Comparison of ENCODE assay signal across 27 cellular contexts in genomic region chr3:53324011-53324544, GRCh38. TPM values are rescaled to one million over a fixed set of nuclear protein-coding genes. Genes with fewer than 3 reads are reported as not detected.
DNase-seq lines count a peak whose midpoint lies in the region; ATAC-seq and TF ChIP-seq lines count a peak whose summit lies in the region.
"Had no signal": no experiment of that assay in that cellular context is flagged by ENCODE, and none has a peak within 500 bp of the region (broad histone marks: within the 10 kb centered on the region; RNA-seq: fewer than 3 reads in every experiment).

No MANE protein-coding gene starts in this region.

- peak in 50 of 76 experiments; percentile 2 to 60 (median 19) for DNase-seq in HUDEP-2 (lab: John Stamatoyannopoulos, UW; ENCODE audit: unreplicated experiment in 76 of 76)
- peak; percentile 63 for DNase-seq in fibroblast of the aortic adventitia (ENCODE audit: low read depth)
- peak; percentile 71 for DNase-seq in islet precursor cell
- DNase-seq in activated effector memory CD4-positive, alpha-beta T cell treated with Interleukin-2 at 50 U/mL for 16 hours, result no peak
- DNase-seq: activated B cell treated with CpG ODN at 0.5 μM for 24 hours; activated CD4-positive, alpha-beta T cell treated with anti-CD3 and anti-CD28 coated beads, Interleukin-2, amount 50 U/mL, for 1 hour; activated CD8-positive, alpha-beta memory T cell treated with anti-CD3 and anti-CD28 coated beads, Interleukin-2, amount 10 ng/mL, durations not matched to agents 7 days and 5 days; activated naive CD4-positive, alpha-beta T cell treated with Interleukin-2 at 50 U/mL for 16 hours; activated T-cell treated with anti-CD3 and anti-CD28 coated beads, Interleukin-2, amount 50 U/mL, for 48 hours; body of pancreas; GM23248; left colon; naive thymus-derived CD4-positive, alpha-beta T cell; NCI-H1105 treated with DMSO at 0.1 percent for 48 hours; NCI-H2029; NCI-H526 treated with DMSO at 0.1 percent for 48 hours; occipital lobe; SJCRH30; spleen; T-helper 1 cell had no signal

- no peak overlapping the region for H3K4me3 ChIP-seq in fibroblast of the aortic adventitia (ENCODE audit: low read depth, low read length)
- no peak overlapping the region for H3K4me3 ChIP-seq in skeletal muscle tissue (ENCODE audit: low read length in 3 of 3)
- H3K4me3 ChIP-seq: body of pancreas, GM12878, GM23248, SJCRH30, spleen had no signal

- H3K27me3 ChIP-seq in skeletal muscle tissue (ENCODE audit: control insufficient read depth in 3 of 3, insufficient read depth in 3 of 3, low read length in 3 of 3), result no peaks in the 10 kb centered on the region
- H3K27me3 ChIP-seq: body of pancreas, SJCRH30, spleen had no signal

- peaks cover 0 to 9% (median 0%) of the 10 kb centered on the region in 3 donors for H3K36me3 ChIP-seq in skeletal muscle tissue (ENCODE audit: control insufficient read depth in 3 of 3, insufficient read depth in 3 of 3, low read length in 3 of 3)

- no peak overlapping the region for H3K4me3 Mint-ChIP-seq in activated T-helper 17 cell treated with anti-CD3 and anti-CD28 coated beads, Interleukin-2, amount 50 U/mL, for 72 hours
- H3K4me3 Mint-ChIP-seq: activated B cell treated with CpG ODN at 0.5 μM for 24 hours; activated CD8-positive, alpha-beta memory T cell treated with anti-CD3 and anti-CD28 coated beads, Interleukin-2, amount 10 ng/mL, durations not matched to agents 7 days and 5 days; naive thymus-derived CD4-positive, alpha-beta T cell; type B pancreatic cell had no signal

- no peaks in the 10 kb centered on the region for H3K9me3 ChIP-seq in skeletal muscle tissue (ENCODE audit: control insufficient read depth in 3 of 3, low read length in 3 of 3)
- H3K9me3 ChIP-seq: body of pancreas, SJCRH30, spleen had no signal

- peaks cover 58% of the 10 kb centered on the region for H3K36me3 Mint-ChIP-seq in activated T-helper 17 cell treated with anti-CD3 and anti-CD28 coated beads, Interleukin-2, amount 50 U/mL, for 72 hours (ENCODE audit: low read depth)

- no peak for ATAC-seq in activated T-helper 17 cell treated with anti-CD3 and anti-CD28 coated beads, Interleukin-2, amount 50 U/mL, for 72 hours (replicated peaks)
- no peak for ATAC-seq in GM19328 (IDR thresholded peaks at IDR 0.05; ENCODE audit: unreplicated experiment)
- ATAC-seq: activated CD8-positive, alpha-beta memory T cell treated with anti-CD3 and anti-CD28 coated beads, Interleukin-2, amount 10 ng/mL, durations not matched to agents 7 days and 5 days; body of pancreas; GM12878; left colon; naive thymus-derived CD4-positive, alpha-beta T cell had no signal

- TF ChIP-seq CTCF in fibroblast of the aortic adventitia (IDR thresholded peaks at IDR 0.05; ENCODE audit: insufficient read depth, low read length), result no peak

- H3K9me3 Mint-ChIP-seq in activated T-helper 17 cell treated with anti-CD3 and anti-CD28 coated beads, Interleukin-2, amount 50 U/mL, for 72 hours, result no peaks in the 10 kb centered on the region
- H3K9me3 Mint-ChIP-seq: activated B cell treated with CpG ODN at 0.5 μM for 24 hours; naive thymus-derived CD4-positive, alpha-beta T cell; type B pancreatic cell had no signal

- H3K27ac Mint-ChIP-seq in activated T-helper 17 cell treated with anti-CD3 and anti-CD28 coated beads, Interleukin-2, amount 50 U/mL, for 72 hours, result no peak overlapping the region
- H3K27ac Mint-ChIP-seq: activated B cell treated with CpG ODN at 0.5 μM for 24 hours; activated CD8-positive, alpha-beta memory T cell treated with anti-CD3 and anti-CD28 coated beads, Interleukin-2, amount 10 ng/mL, durations not matched to agents 7 days and 5 days; type B pancreatic cell had no signal

- peak overlapping the region; percentile 84 for H3K27ac ChIP-seq in skeletal muscle tissue (ENCODE audit: low read depth, low read length)
- H3K27ac ChIP-seq: body of pancreas, C4-2B, epithelial cell of prostate, SJCRH30, spleen had no signal

- peaks cover 24 to 27% (median 26%) of the 10 kb centered on the region in 3 donors for H3K4me1 ChIP-seq in skeletal muscle tissue (ENCODE audit: control insufficient read depth in 3 of 3, insufficient read depth in 3 of 3, low read length in 3 of 3)
- H3K4me1 ChIP-seq: SJCRH30 had no signal

- no peaks in the 10 kb centered on the region for H3K27me3 Mint-ChIP-seq in activated T-helper 17 cell treated with anti-CD3 and anti-CD28 coated beads, Interleukin-2, amount 50 U/mL, for 72 hours
- H3K27me3 Mint-ChIP-seq: activated B cell treated with CpG ODN at 0.5 μM for 24 hours; activated CD8-positive, alpha-beta memory T cell treated with anti-CD3 and anti-CD28 coated beads, Interleukin-2, amount 10 ng/mL, durations not matched to agents 7 days and 5 days; naive thymus-derived CD4-positive, alpha-beta T cell; type B pancreatic cell had no signal

- peak overlapping the region in 2 of 3 donors; percentile 14 to 64 for H3K9ac ChIP-seq in skeletal muscle tissue (ENCODE audit: low read depth in 1 of 3, low read length in 3 of 3)
- H3K9ac ChIP-seq: GM23248 had no signal

- H3K4me1 Mint-ChIP-seq in activated T-helper 17 cell treated with anti-CD3 and anti-CD28 coated beads, Interleukin-2, amount 50 U/mL, for 72 hours, result peaks cover 20% of the 10 kb centered on the region

RNA-seq across cellular contexts. Expression of gene DCP1A, which starts 23.3 kb away (rescaled TPM):
- total RNA-seq in fibroblast of the aortic adventitia (ENCODE audit: low replicate concordance), result 13.1 and 16.4 TPM in 2 replicates
- total RNA-seq in skeletal muscle tissue, result 8.4 TPM
- 10 to 100 TPM; 30.4 to 38.1 TPM for total RNA-seq in activated T-helper 17 cell treated with anti-CD3 and anti-CD28 coated beads, Interleukin-2, amount 50 U/mL, for 72 hours
